ENCODE assay signal across 8 cellular contexts in the genomic region with DNA sequence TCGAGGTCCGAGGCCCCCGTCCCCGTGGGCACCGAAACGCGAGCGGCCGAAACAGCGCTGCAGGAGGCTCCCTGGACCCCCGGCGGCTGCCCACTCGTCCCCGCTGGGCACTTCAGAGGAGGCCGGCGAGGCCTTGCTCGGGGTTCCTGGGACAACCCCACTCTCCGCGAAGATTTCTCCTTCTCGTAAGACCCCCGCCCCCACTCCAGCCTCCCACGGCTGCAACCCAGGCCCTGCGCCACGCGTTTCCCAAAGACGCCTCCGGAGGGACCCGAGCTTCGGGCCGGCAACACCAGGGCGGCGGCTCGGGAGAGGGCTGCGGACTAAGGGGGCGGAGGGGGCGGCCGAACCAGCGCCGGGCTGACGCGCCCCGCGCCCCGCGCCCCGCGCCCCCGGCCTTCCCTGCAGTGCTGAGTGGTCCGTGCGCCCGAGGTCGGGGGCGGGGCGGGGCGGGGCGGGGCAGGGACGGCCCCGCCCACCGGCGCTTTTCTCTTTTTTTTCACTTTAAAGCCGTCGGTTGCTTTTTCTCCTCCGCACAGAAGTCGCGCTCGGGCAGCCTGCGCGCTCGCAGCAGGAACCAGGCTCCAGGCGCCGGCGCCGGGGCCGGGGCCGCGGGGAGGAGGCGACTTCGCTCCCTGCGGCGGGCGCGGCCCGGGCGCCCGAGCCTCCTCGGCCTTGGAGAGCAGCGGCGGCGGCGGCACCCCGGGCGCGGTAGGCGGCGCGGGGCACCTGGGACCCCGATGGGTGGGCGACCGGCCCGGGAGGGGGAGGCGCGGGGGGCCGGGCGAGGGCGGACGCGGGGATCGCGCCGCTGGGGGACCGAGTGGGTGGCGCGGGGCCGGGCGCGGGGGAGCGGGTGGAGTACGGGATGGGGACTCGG.
DNase-seq lines count a peak whose midpoint lies in the region; ATAC-seq and TF ChIP-seq lines count a peak whose summit lies in the region.

Gene SPSB1 (plus strand): TSS at position 534 of the 880 bp plus-strand sequence. CDS start 62,998 bp downstream, outside the sequence.

- peak within 1 kb of the TSS; percentile 63 for H3K4me3 ChIP-seq in HAP-1
- H3K4me3 ChIP-seq in epithelial cell of esophagus (ENCODE audit: low read length) = peak within 1 kb of the TSS; percentile 80

- no peak for TF ChIP-seq CTCF in epithelial cell of esophagus (IDR thresholded peaks at IDR 0.05; ENCODE audit: insufficient read depth, low read depth, low read length, missing control alignments)

- peaks cover 11% of the 10 kb centered on the region for H3K9me3 ChIP-seq in HAP-1

- H3K36me3 ChIP-seq in HAP-1 (replicated peaks) = no peaks in the 10 kb centered on the region

- no peak for ATAC-seq in GM18511 (IDR thresholded peaks at IDR 0.05; ENCODE audit: unreplicated experiment)

- H3K4me1 ChIP-seq in HAP-1 = peaks cover 8% of the 10 kb centered on the region

- peak; percentile 76 for DNase-seq in COLO829 (ENCODE audit: low spot score)
- DNase-seq in HAP-1 (ENCODE audit: low spot score in 2 of 2) = peak; percentile 73 to 82
- peak; percentile 62 to 69 for DNase-seq in NOMO-1 (lab: John Stamatoyannopoulos, UW; ENCODE audit: unreplicated experiment in 2 of 2)
- peak; percentile 54 for DNase-seq in activated T-cell treated with anti-CD3 and anti-CD28 coated beads for 1 hour (ENCODE audit: low read depth)
- DNase-seq in epithelial cell of esophagus (ENCODE audit: low read depth) = peak; percentile 83
- peak; percentile 65 for DNase-seq in middle frontal gyrus (ENCODE audit: extremely low spot score, low spot score)
- peak; percentile 34 to 57 for DNase-seq in stimulated activated CD8-positive, alpha-beta memory T cell treated with anti-CD3 and anti-CD28 coated beads, Interleukin-7, amount 100 ng/mL, for 4 hours (ENCODE audit: low read depth in 2 of 2)

- in situ Hi-C loops in HAP-1 (cut with MboI; ENCODE audit: low sequenced_read_pairs) = no loop called here

- H3K27me3 ChIP-seq in HAP-1 (ENCODE audit: low read depth) = no peaks in the 10 kb centered on the region
